ENCODE assay signal across 8 cellular contexts in the genomic region with DNA sequence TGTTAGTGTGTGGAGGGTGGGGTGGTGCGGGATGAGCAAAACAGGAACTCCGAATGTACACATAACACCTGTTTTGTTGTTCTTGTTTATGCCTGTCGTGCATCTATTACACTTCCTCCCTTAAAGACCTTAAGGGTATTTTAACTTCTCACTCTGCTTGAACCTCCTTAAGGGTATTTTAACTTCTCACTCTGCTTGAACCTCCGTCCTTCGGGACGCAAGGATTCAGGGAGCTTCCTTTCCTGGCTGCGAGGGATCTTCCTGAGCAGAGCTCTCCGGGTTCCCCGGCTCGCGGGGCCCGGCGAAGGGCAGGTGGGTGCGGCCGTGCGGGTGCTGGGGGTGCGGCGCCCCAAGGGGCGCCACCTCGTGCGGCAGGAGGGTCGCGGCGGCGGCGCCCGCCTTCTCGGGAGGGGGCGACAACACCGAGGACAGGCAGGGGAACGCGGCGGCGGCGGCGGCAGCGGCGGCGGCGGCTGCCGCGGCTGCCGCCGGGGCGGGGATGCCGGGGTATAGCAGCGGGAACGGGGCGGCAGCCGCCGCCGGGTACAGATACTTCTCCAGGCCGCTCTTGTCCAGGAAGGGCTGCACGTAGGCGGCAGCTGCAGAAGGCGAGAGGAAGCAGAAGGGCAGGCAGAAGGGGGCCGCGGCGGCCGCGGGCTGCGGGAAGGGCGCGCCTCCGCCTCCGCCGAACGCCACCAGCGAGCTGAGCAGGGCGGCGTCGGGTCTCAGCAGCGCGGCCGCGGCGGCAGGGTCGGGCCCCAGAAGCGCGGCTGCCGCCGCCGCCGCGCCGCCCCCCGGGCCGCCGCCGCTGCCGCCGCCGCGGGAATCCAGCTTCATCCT. TPM values are rescaled to one million over a fixed set of nuclear protein-coding genes. Genes with fewer than 3 reads are reported as not detected.
DNase-seq lines count a peak whose midpoint lies in the region; ATAC-seq, FAIRE-seq and TF ChIP-seq lines count a peak whose summit lies in the region.

No MANE protein-coding gene starts in this region.

- peaks cover 28% of the 10 kb centered on the region for H3K4me1 Mint-ChIP-seq in Calu3 (ENCODE audit: low read depth, unreplicated experiment)
- peaks cover 68% of the 10 kb centered on the region for H3K4me1 Mint-ChIP-seq in stimulated activated memory B cell treated with anti-CD40 and anti-IgM and Interleukin-4, amounts not matched to agents 10 μg/mL and 1 μg/mL and 100 μg/mL, for 72 hours

- no peaks in the 10 kb centered on the region for H3K9me2 ChIP-seq in PC-9 (ENCODE audit: insufficient read depth)

- peaks cover 30% of the 10 kb centered on the region for H3K27me3 ChIP-seq in HAP-1 (ENCODE audit: low read depth)
- H3K27me3 ChIP-seq in PC-9 (ENCODE audit: insufficient read depth, low read depth): no peaks in the 10 kb centered on the region
- H3K27me3 ChIP-seq in K562 (ENCODE audit: control insufficient read depth in 2 of 2, insufficient read depth in 2 of 2, low read length in 2 of 2): peaks cover 44 to 46% of the 10 kb centered on the region in 2 experiments

- no peak for TF ChIP-seq POLR2A in K562 (conservative IDR thresholded peaks at IDR 0.05)

- H3F3A ChIP-seq in PC-9 (ENCODE audit: insufficient read depth, low read depth): peaks cover 69% of the 10 kb centered on the region

- CTCF ChIA-PET in Calu3 (lab: Charles Lee) (interaction anchor here (0.6 to 4.3 kb wide), 10 partner anchors 21 to 1913 kb away, joined by 3 to 26 read pairs (median 4); no protein-coding TSS in a partner anchor), PC-9 (lab: Charles Lee) (interaction anchor here (0.5 to 1.4 kb wide), 14 partner anchors 32 to 793 kb away, joined by 3 to 18 read pairs (median 4); no protein-coding TSS in a partner anchor), K562 (lab: Yijun Ruan, JAX; ENCODE audit: low intra/inter-chr PET ratio) (no interaction called here)

- no peak for TF ChIP-seq EP300 in K562 (IDR thresholded peaks at IDR 0.05; ENCODE audit: low read length)

- in situ Hi-C loops in HAP-1 (cut with MboI; ENCODE audit: low sequenced_read_pairs): loop anchor here (25.0 kb wide), 1 partner anchor 515 kb away; no protein-coding TSS in a partner anchor
- in situ Hi-C loops in K562 (cut with MboI): no loop called here

- peak overlapping the region; percentile 74 for H3K27ac Mint-ChIP-seq in Calu3 (ENCODE audit: unreplicated experiment)
- H3K27ac Mint-ChIP-seq in stimulated activated memory B cell treated with anti-CD40 and anti-IgM and Interleukin-4, amounts not matched to agents 10 μg/mL and 1 μg/mL and 100 μg/mL, for 72 hours: peak overlapping the region; percentile 90

- H3K4me3 Mint-ChIP-seq in Calu3 (ENCODE audit: low read depth, unreplicated experiment): peak overlapping the region; percentile 79
- H3K4me3 Mint-ChIP-seq in stimulated activated memory B cell treated with anti-CD40 and anti-IgM and Interleukin-4, amounts not matched to agents 10 μg/mL and 1 μg/mL and 100 μg/mL, for 72 hours: peak overlapping the region; percentile 98

- H3K36me3 ChIP-seq in HAP-1 (replicated peaks) (no peaks in the 10 kb centered on the region), PC-9 (ENCODE audit: low read depth) (peaks cover 15% of the 10 kb centered on the region), K562 (ENCODE audit: control insufficient read depth, insufficient read depth, low read length) (no peaks in the 10 kb centered on the region)

- no peaks in the 10 kb centered on the region for H3K9me3 Mint-ChIP-seq in Calu3 (ENCODE audit: low read depth, unreplicated experiment)
- H3K9me3 Mint-ChIP-seq in stimulated activated memory B cell treated with anti-CD40 and anti-IgM and Interleukin-4, amounts not matched to agents 10 μg/mL and 1 μg/mL and 100 μg/mL, for 72 hours: no peaks in the 10 kb centered on the region

- 3% methylated on average over 46 of the region's 94 CpGs for WGBS in K562 (ENCODE audit: insufficient coverage, low coverage, missing lambda C conversion rate)

- BruUV-seq in Calu3 (replicated peaks; lab: Mats Ljungman, UMichigan) (no TSS peak), PC-9 (replicated peaks; lab: Mats Ljungman, UMichigan) (no TSS peak), K562 (replicated peaks; lab: Mats Ljungman, UMichigan) (no TSS peak)

- peak overlapping the region; percentile 99 for H3K4me2 ChIP-seq in PC-9
- H3K4me2 ChIP-seq in K562 (ENCODE audit: insufficient read depth, low read length): peak overlapping the region; percentile 48; the same call in 1 of the 2 replicates

- ATAC-seq in K562: peak; percentile 55
- peak; percentile 40 for ATAC-seq in stimulated activated memory B cell treated with anti-CD40 and anti-IgM and Interleukin-4, amounts not matched to agents 10 μg/mL and 1 μg/mL and 100 μg/mL, for 72 hours

- H3K27ac ChIP-seq in PC-9: peak overlapping the region; percentile 97
- no peak overlapping the region for H3K27ac ChIP-seq in K562 (ENCODE audit: extremely low read depth, low read depth, low read length)

- H3K9ac ChIP-seq in K562 (ENCODE audit: insufficient read depth in 1 of 2, low read depth in 2 of 2, low read length in 2 of 2): no peak overlapping the region; a peak in 1 of 4 replicates

- TF ChIP-seq RAD21 in K562 (CRISPR knock-in tag; conservative IDR thresholded peaks at IDR 0.05 in 1 of 2, IDR thresholded peaks at IDR 0.05 in 1 of 2): no peak

- TF ChIP-seq CTCF in Calu3 (IDR thresholded peaks at IDR 0.05; ENCODE audit: unreplicated experiment): no peak
- no peak for TF ChIP-seq CTCF in PC-9 (conservative IDR thresholded peaks at IDR 0.05)
- TF ChIP-seq CTCF in K562 (IDR thresholded peaks at IDR 0.05 in 2 of 3, conservative IDR thresholded peaks at IDR 0.05 in 1 of 3; ENCODE audit: insufficient read depth in 2 of 3, low read depth in 1 of 3, low read length in 3 of 3): no peak

- peak overlapping the region; percentile 34 for H3K4me3 ChIP-seq in HAP-1
- H3K4me3 ChIP-seq in PC-9: peak overlapping the region; percentile 87
- H3K4me3 ChIP-seq in K562: peak overlapping the region; percentile 26

- no peak for FAIRE-seq in K562 (lab: Jason Lieb, UNC)

- H3K79me2 ChIP-seq in PC-9 (ENCODE audit: low read depth): peaks cover 67% of the 10 kb centered on the region
- no peaks in the 10 kb centered on the region for H3K79me2 ChIP-seq in K562 (ENCODE audit: control insufficient read depth, insufficient read depth, low read length)

- H4K20me1 ChIP-seq in PC-9 (ENCODE audit: insufficient read depth): no peaks in the 10 kb centered on the region
- no peaks in the 10 kb centered on the region; the same call in 1 of the 2 replicates for H4K20me1 ChIP-seq in K562 (replicated peaks; ENCODE audit: control insufficient read depth, insufficient read depth, low read length)

- intact Hi-C loops in Calu3 (cut with micrococcal nuclease; ENCODE audit: unreplicated experiment): loop anchor here (5.0 kb wide), 2 partner anchors 65 to 400 kb away; no protein-coding TSS in a partner anchor
- intact Hi-C loops in PC-9 (cut with micrococcal nuclease; ENCODE audit: unreplicated experiment): loop anchor here (2.0 to 5.0 kb wide), 3 partner anchors 370 to 580 kb away; no protein-coding TSS in a partner anchor
- intact Hi-C loops in K562 (cut with micrococcal nuclease): no loop called here

- H3K9me3 ChIP-seq in HAP-1: no peaks in the 10 kb centered on the region
- H3K9me3 ChIP-seq in PC-9 (ENCODE audit: insufficient read depth, low read depth): no peaks in the 10 kb centered on the region
- H3K9me3 ChIP-seq in K562 (replicated peaks; ENCODE audit: control insufficient read depth, insufficient read depth, low read depth, low read length): no peaks in the 10 kb centered on the region

- H3K4me1 ChIP-seq in HAP-1 (peaks cover 11% of the 10 kb centered on the region), PC-9 (replicated peaks; ENCODE audit: insufficient read depth) (peaks cover 48% of the 10 kb centered on the region), K562 (replicated peaks in 1 of 2; ENCODE audit: control insufficient read depth in 2 of 2, insufficient read depth in 2 of 2, low read length in 2 of 2) (peaks cover 2 to 25% of the 10 kb centered on the region in 2 experiments; a peak in 4 of 5 replicates)

- POLR2A ChIA-PET in PC-9 (lab: Charles Lee; ENCODE audit: unreplicated experiment): interaction anchor here (0.6 to 0.8 kb wide), 4 partner anchors 21 to 660 kb away, joined by 3 to 24 read pairs (median 6); no protein-coding TSS in a partner anchor
- POLR2A ChIA-PET in K562 (lab: Yijun Ruan, JAX): interaction anchor here (0.6 to 2.1 kb wide), 3 partner anchors 8 to 741 kb away, joined by 3 to 6 read pairs (median 5); no protein-coding TSS in a partner anchor

- peak overlapping the region; percentile 18; the same call in 1 of the 2 replicates for H2AFZ ChIP-seq in PC-9
- H2AFZ ChIP-seq in K562 (ENCODE audit: low read depth, low read length): 0 out of 2 replicates have a peak overlapping the region, but pooled peaks have one; percentile 19

- no peaks in the 10 kb centered on the region for H3K9me1 ChIP-seq in K562 (ENCODE audit: control insufficient read depth, insufficient read depth, low read length)

- H3K36me3 Mint-ChIP-seq in Calu3 (ENCODE audit: insufficient read depth, unreplicated experiment): peaks cover 54% of the 10 kb centered on the region
- H3K36me3 Mint-ChIP-seq in stimulated activated memory B cell treated with anti-CD40 and anti-IgM and Interleukin-4, amounts not matched to agents 10 μg/mL and 1 μg/mL and 100 μg/mL, for 72 hours: no peaks in the 10 kb centered on the region

- peaks cover 2% of the 10 kb centered on the region for H3K27me3 Mint-ChIP-seq in Calu3 (ENCODE audit: unreplicated experiment)
- H3K27me3 Mint-ChIP-seq in stimulated activated memory B cell treated with anti-CD40 and anti-IgM and Interleukin-4, amounts not matched to agents 10 μg/mL and 1 μg/mL and 100 μg/mL, for 72 hours: no peaks in the 10 kb centered on the region

- DNase-seq in Calu3 (peak; percentile 44), HAP-1 (ENCODE audit: low spot score in 2 of 2) (peak in 1 of 2 experiments; percentile 39), PC-9 (peak in 1 of 2 experiments; percentile 44), K562 (ENCODE audit: extremely low read depth in 1 of 4, low spot score in 3 of 4) (peak; percentile 14 to 31 (median 24)), iris pigment epithelial cell (ENCODE audit: low read depth) (peak; percentile 34), activated gamma-delta T cell (lab: John Stamatoyannopoulos, UW) (no peak), mesenteric fat pad (ENCODE audit: low spot score) (no peak)

RNA-seq across cellular contexts. Expression of a gene that starts 2.8 kb away (rescaled TPM):
- total RNA-seq in Calu3 (2022) (44.1 and 54.1 TPM in 2 replicates), PC-9 (2021) (30.0 and 57.1 TPM in 2 replicates), K562 (2014; rRNA removed) (not detected in 2 replicates), K562 (2014; rRNA removed; fragmentation: Illumina TruSeq; extraction: Trizol) (not detected in 2 replicates), K562 (2015; rRNA removed; fragmentation: Illumina TruSeq; extraction: Trizol) (not detected in 2 replicates), K562 (2021) (0.45 TPM in 1 of 2 replicates, not detected in the other), mesenteric fat pad (21.0 TPM)
- not detected in 2 replicates for total RNA-seq in K562 (2011; cell fraction: chromatin; rRNA removed; ENCODE audit: low replicate concordance)
- total RNA-seq in K562 (2011; cell fraction: nucleolus; rRNA removed): not detected in 2 replicates
- total RNA-seq in K562 (2011; cell fraction: nucleoplasm; rRNA removed): not detected in 2 replicates
- polyA plus RNA-seq in K562 (2011; rRNA removed) (not detected in 2 replicates), K562 (2014; fragmentation: Illumina TruSeq; extraction: Trizol) (not detected in 2 replicates), K562 (2014; fragmentation: Nextera tagmentation; extraction: Ambion mirVana) (not detected), K562 (2014; rRNA removed) (not detected in 2 replicates)
- polyA plus RNA-seq in K562 (2011; cell fraction: cytosol; rRNA removed): not detected in 2 replicates
- not detected in 2 replicates for polyA plus RNA-seq in K562 (2011; cell fraction: nucleus; rRNA removed)
- polyA plus RNA-seq in K562 (2012): 0.03 TPM in 1 of 2 replicates, not detected in the other
- polyA minus RNA-seq in K562 (2011; rRNA and poly(A)+ RNA removed): not detected in 2 replicates
- not detected in 2 replicates for polyA minus RNA-seq in K562 (2011; cell fraction: cytosol; rRNA and poly(A)+ RNA removed)
- polyA minus RNA-seq in K562 (2011; cell fraction: nucleus; rRNA and poly(A)+ RNA removed): not detected in 2 replicates

Comparison
In these comparisons a context has a peak if more than half of its experiments do, and no peak if none do; other contexts are left out.
1. DNase-seq: peak in Calu3 (single experiment), K562 (4 of 4) and iris pigment epithelial cell (single experiment); none in activated gamma-delta T cell (single experiment) and mesenteric fat pad (single experiment).
2. H3K4me3 ChIP-seq: peak in every context shown above with its lines; median percentile 87 in PC-9; 34 in HAP-1; 26 in K562.
3. RNA of a gene that starts 2.8 kb away (total RNA-seq): 30.0 to 57.1 TPM in PC-9, 44.1 to 54.1 TPM in Calu3 and 21.0 TPM in mesenteric fat pad (single experiment); 0.45 TPM in K562; every median in the first group is over 10 times any median in the second.